8 cellular contexts compared by ENCODE assay signal in the genomic region with DNA sequence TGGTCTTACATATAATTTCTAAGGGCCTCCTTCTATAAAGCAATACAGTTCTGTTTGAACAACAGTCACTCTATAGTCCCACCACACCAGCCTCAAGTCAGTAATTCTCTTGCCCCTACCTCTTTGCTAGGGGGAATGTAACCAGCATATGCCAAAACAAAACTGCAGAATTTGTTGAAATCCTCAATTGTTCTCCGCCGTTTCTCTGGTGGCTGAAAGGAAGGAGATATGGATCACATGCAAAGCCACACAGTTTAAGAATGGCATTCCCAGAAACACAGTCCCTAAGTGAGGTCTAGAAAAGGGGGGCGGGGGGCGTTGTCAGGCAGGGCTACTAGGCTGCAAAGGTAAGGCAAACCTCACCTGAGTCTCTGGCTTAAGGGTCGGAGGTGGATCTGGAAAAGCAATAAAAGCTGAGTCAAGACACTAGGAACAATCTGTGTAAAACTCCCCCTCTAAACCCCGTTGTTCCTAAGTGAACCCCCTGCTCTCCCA.
DNase-seq lines count a peak whose midpoint lies in the region; ATAC-seq and TF ChIP-seq lines count a peak whose summit lies in the region.

No MANE protein-coding gene starts in this region.

- peaks cover 38% of the 10 kb centered on the region for H3K36me3 ChIP-seq in HUES48 (ENCODE audit: control insufficient read depth, insufficient read depth, low read length)

- H3K4me3 ChIP-seq in HUES48 (ENCODE audit: low read depth, low read length) (peak overlapping the region; percentile 70), iPS-18c (ENCODE audit: insufficient read depth, low read depth, low read length) (peak overlapping the region; percentile 75)

- no peak for ATAC-seq in stimulated activated naive B cell treated with anti-CD40 and anti-IgM and Interleukin-4, amounts not matched to agents 10 μg/mL and 1 μg/mL and 100 μg/mL, for 72 hours (replicated peaks)

- H3K27me3 ChIP-seq in HUES48 (ENCODE audit: control insufficient read depth, insufficient read depth, low read length): no peaks in the 10 kb centered on the region

- peaks cover 66% of the 10 kb centered on the region for H3K4me1 Mint-ChIP-seq in activated naive CD8-positive, alpha-beta T cell (ENCODE audit: low read depth)
- H3K4me1 Mint-ChIP-seq in stimulated activated naive B cell treated with anti-CD40 and anti-IgM and Interleukin-4, amounts not matched to agents 10 μg/mL and 1 μg/mL and 100 μg/mL, for 72 hours: peaks cover 56 to 78% of the 10 kb centered on the region in 2 donors

- peaks cover 2% of the 10 kb centered on the region for H3K36me3 Mint-ChIP-seq in activated naive CD8-positive, alpha-beta T cell
- H3K36me3 Mint-ChIP-seq in stimulated activated naive B cell treated with anti-CD40 and anti-IgM and Interleukin-4, amounts not matched to agents 10 μg/mL and 1 μg/mL and 100 μg/mL, for 72 hours: peaks cover 48 to 66% of the 10 kb centered on the region in 2 donors

- H3K9me3 ChIP-seq in HUES48 (ENCODE audit: control insufficient read depth, insufficient read depth, low read length): no peaks in the 10 kb centered on the region
- H3K9me3 ChIP-seq in iPS-18c (ENCODE audit: control insufficient read depth, insufficient read depth, low read length): no peaks in the 10 kb centered on the region

- H3K9me3 Mint-ChIP-seq in activated naive CD8-positive, alpha-beta T cell (ENCODE audit: low read depth): no peaks in the 10 kb centered on the region
- H3K9me3 Mint-ChIP-seq in stimulated activated naive B cell treated with anti-CD40 and anti-IgM and Interleukin-4, amounts not matched to agents 10 μg/mL and 1 μg/mL and 100 μg/mL, for 72 hours: no peaks in the 10 kb centered on the region

- DNase-seq in stimulated activated naive B cell treated with anti-CD40 and anti-IgM and Interleukin-4, amounts not matched to agents 10 μg/mL and 1 μg/mL and 100 μg/mL, for 72 hours: no peak
- DNase-seq in erythroblast (lab: John Stamatoyannopoulos, UW) (no peak), medulla oblongata (ENCODE audit: extremely low spot score) (no peak), DMS153 treated with DMSO at 0.1 percent for 48 hours (lab: John Stamatoyannopoulos, UW; ENCODE audit: unreplicated experiment) (no peak)
- DNase-seq in stimulated activated CD4-positive, alpha-beta T cell treated with anti-CD3 and anti-CD28 coated beads, Interleukin-15, amount 100 ng/mL, for 24 hours: no peak

- no peak overlapping the region for H3K9ac ChIP-seq in HUES48 (ENCODE audit: low read depth, low read length)

- no peaks in the 10 kb centered on the region for H3K27me3 Mint-ChIP-seq in activated naive CD8-positive, alpha-beta T cell
- no peaks in the 10 kb centered on the region for H3K27me3 Mint-ChIP-seq in stimulated activated naive B cell treated with anti-CD40 and anti-IgM and Interleukin-4, amounts not matched to agents 10 μg/mL and 1 μg/mL and 100 μg/mL, for 72 hours

- peak overlapping the region; percentile 92 for H3K27ac ChIP-seq in HUES48 (ENCODE audit: low read depth, low read length)

- peaks cover 14% of the 10 kb centered on the region for H3K4me1 ChIP-seq in HUES48 (ENCODE audit: control insufficient read depth, insufficient read depth, low read length)

- TF ChIP-seq POLR2A in erythroblast (IDR thresholded peaks at IDR 0.05; ENCODE audit: low read length): no peak

- H3K4me3 Mint-ChIP-seq in activated naive CD8-positive, alpha-beta T cell: peak overlapping the region; percentile 97
- H3K4me3 Mint-ChIP-seq in stimulated activated naive B cell treated with anti-CD40 and anti-IgM and Interleukin-4, amounts not matched to agents 10 μg/mL and 1 μg/mL and 100 μg/mL, for 72 hours: peak overlapping the region; percentile 95

- H3K27ac Mint-ChIP-seq in activated naive CD8-positive, alpha-beta T cell: peak overlapping the region; percentile 65
- peak overlapping the region; percentile 94 for H3K27ac Mint-ChIP-seq in stimulated activated naive B cell treated with anti-CD40 and anti-IgM and Interleukin-4, amounts not matched to agents 10 μg/mL and 1 μg/mL and 100 μg/mL, for 72 hours
